Comparison of ENCODE assay signal across 8 cellular contexts in genomic region chr2:201116115-201116958, GRCh38. TPM values are rescaled to one million over a fixed set of nuclear protein-coding genes. Genes with fewer than 3 reads are reported as not detected.
DNase-seq lines count a peak whose midpoint lies in the region; ATAC-seq and TF ChIP-seq lines count a peak whose summit lies in the region.

TSS of gene CFLAR (plus strand) at chr2:201116164. CDS start at chr2:201129866, 13,702 bp downstream.

- no peaks in the 10 kb centered on the region for H3K27me3 Mint-ChIP-seq in CD8-positive, alpha-beta T cell (ENCODE audit: low read depth)
- no peaks in the 10 kb centered on the region for H3K27me3 Mint-ChIP-seq in activated T-cell treated with anti-CD3 and anti-CD28 coated beads, Interleukin-2, amount 50 U/mL, for 24 hours

- peaks cover 43% of the 10 kb centered on the region for H3K79me2 ChIP-seq in PC-9 (ENCODE audit: low read depth)

- intact Hi-C loops in CD8-positive, alpha-beta T cell (cut with DNase I, micrococcal nuclease) = loop anchor here (1.0 to 5.0 kb wide), 10 partner anchors 42 to 1151 kb away; partner anchors contain the start of genes HYCC2 (in 2 of the 2), BZW1 (in 1 of the 2), CLK1 (in 1 of the 2) and NIF3L1 (in 1 of the 2)
- intact Hi-C loops in PC-9 (cut with micrococcal nuclease; ENCODE audit: unreplicated experiment) = loop anchor here (5.0 kb wide), 2 partner anchors 44 to 154 kb away; partner anchors contain the start of genes HYCC2, NDUFB3 and ORC2

- peak within 1 kb of the TSS; percentile 89 for H3K4me2 ChIP-seq in PC-9

- H3K4me1 ChIP-seq in CD8-positive, alpha-beta T cell (ENCODE audit: insufficient read depth, low read length) = peaks cover 27% of the 10 kb centered on the region
- H3K4me1 ChIP-seq in PC-9 (replicated peaks; ENCODE audit: insufficient read depth) (peaks cover 41% of the 10 kb centered on the region), esophagus (ENCODE audit: control insufficient read depth in 2 of 2, insufficient read depth in 2 of 2, low read length in 1 of 2) (peaks cover 0 to 2% of the 10 kb centered on the region in 2 donors), muscle layer of duodenum (ENCODE audit: control insufficient read depth in 1 of 2, insufficient read depth in 2 of 2, low read length in 2 of 2) (peaks cover 3 to 10% of the 10 kb centered on the region in 2 donors)

- peak within 1 kb of the TSS; percentile 100 for H3K27ac Mint-ChIP-seq in CD8-positive, alpha-beta T cell
- peak within 1 kb of the TSS; percentile 99 for H3K27ac Mint-ChIP-seq in activated T-cell treated with anti-CD3 and anti-CD28 coated beads, Interleukin-2, amount 50 U/mL, for 24 hours

- H3K9me3 Mint-ChIP-seq in CD8-positive, alpha-beta T cell = no peaks in the 10 kb centered on the region
- H3K9me3 Mint-ChIP-seq in activated T-cell treated with anti-CD3 and anti-CD28 coated beads, Interleukin-2, amount 50 U/mL, for 24 hours = no peaks in the 10 kb centered on the region

- H2AFZ ChIP-seq in PC-9 = peak within 1 kb of the TSS; percentile 93

- H3K4me1 Mint-ChIP-seq in CD8-positive, alpha-beta T cell (ENCODE audit: low read depth) = peaks cover 50% of the 10 kb centered on the region
- peaks cover 47% of the 10 kb centered on the region for H3K4me1 Mint-ChIP-seq in activated T-cell treated with anti-CD3 and anti-CD28 coated beads, Interleukin-2, amount 50 U/mL, for 24 hours (ENCODE audit: low read depth)

- peak within 1 kb of the TSS; percentile 99 for H3K4me3 Mint-ChIP-seq in CD8-positive, alpha-beta T cell
- peak within 1 kb of the TSS; percentile 90 for H3K4me3 Mint-ChIP-seq in activated T-cell treated with anti-CD3 and anti-CD28 coated beads, Interleukin-2, amount 50 U/mL, for 24 hours

- ATAC-seq in CD8-positive, alpha-beta T cell = peak; percentile 50
- peak; percentile 33 for ATAC-seq in GM19463 (IDR thresholded peaks at IDR 0.05; ENCODE audit: unreplicated experiment)

- no peaks in the 10 kb centered on the region for H3K9me2 ChIP-seq in PC-9 (ENCODE audit: insufficient read depth)

- H3K4me3 ChIP-seq in CD8-positive, alpha-beta T cell (ENCODE audit: low read depth, low read length) = peak within 1 kb of the TSS; percentile 95
- H3K4me3 ChIP-seq in PC-9 (peak within 1 kb of the TSS; percentile 68), esophagus (ENCODE audit: low read depth in 1 of 2, low read length in 2 of 2) (peak within 1 kb of the TSS; percentile 90 to 93), muscle layer of duodenum (ENCODE audit: low read depth in 1 of 2, low read length in 2 of 2) (peak within 1 kb of the TSS; percentile 87 to 96)

- H3K9me3 ChIP-seq in CD8-positive, alpha-beta T cell (ENCODE audit: low read length) = no peaks in the 10 kb centered on the region
- H3K9me3 ChIP-seq in PC-9 (ENCODE audit: insufficient read depth, low read depth) (no peaks in the 10 kb centered on the region), esophagus (ENCODE audit: control insufficient read depth in 2 of 2, insufficient read depth in 1 of 2, low read depth in 1 of 2, low read length in 1 of 2) (no peaks in the 10 kb centered on the region), muscle layer of duodenum (ENCODE audit: control insufficient read depth in 1 of 2, low read length in 2 of 2) (no peaks in the 10 kb centered on the region)

- CTCF ChIA-PET in CD8-positive, alpha-beta T cell (lab: Charles Lee) = interaction anchor here (0.9 to 5.5 kb wide), 15 partner anchors 10 to 226 kb away, joined by 3 to 66 read pairs (median 4); partner anchors contain the start of genes CASP10, HYCC2 and NDUFB3
- CTCF ChIA-PET in PC-9 (lab: Charles Lee) = interaction anchor here (0.6 to 0.9 kb wide), 4 partner anchors 26 to 210 kb away, joined by 3 to 4 read pairs (median 3); no protein-coding TSS in a partner anchor

- H3F3A ChIP-seq in PC-9 (ENCODE audit: insufficient read depth, low read depth) = peaks cover 46% of the 10 kb centered on the region

- peak; percentile 46 to 89 (median 78) for DNase-seq in CD8-positive, alpha-beta T cell
- DNase-seq in HT-29 (ENCODE audit: low spot score) (peak; percentile 84), PC-9 (peak; percentile 56 to 57)
- peak; percentile 88 for DNase-seq in activated T-cell treated with anti-CD3 and anti-CD28 coated beads, Interleukin-2, amount 50 U/mL, for 24 hours
- peak; percentile 83 to 85 for DNase-seq in stimulated activated CD8-positive, alpha-beta memory T cell treated with anti-CD3 and anti-CD28 coated beads, Interleukin-7, amount 100 ng/mL, for 48 hours (ENCODE audit: extremely low read depth in 1 of 2, low read depth in 1 of 2)

- peak within 1 kb of the TSS; percentile 92 for H3K27ac ChIP-seq in CD8-positive, alpha-beta T cell (ENCODE audit: low read depth, low read length)
- peak within 1 kb of the TSS; percentile 100 for H3K27ac ChIP-seq in PC-9
- peak within 1 kb of the TSS; percentile 99 to 100 for H3K27ac ChIP-seq in esophagus (ENCODE audit: low read depth in 2 of 2, low read length in 1 of 2)
- peak within 1 kb of the TSS; percentile 98 for H3K27ac ChIP-seq in muscle layer of duodenum (ENCODE audit: low read length)

- no peaks in the 10 kb centered on the region for H3K27me3 ChIP-seq in CD8-positive, alpha-beta T cell (ENCODE audit: insufficient read depth, low read length)
- H3K27me3 ChIP-seq in PC-9 (ENCODE audit: insufficient read depth, low read depth) = no peaks in the 10 kb centered on the region
- H3K27me3 ChIP-seq in esophagus (ENCODE audit: control insufficient read depth in 1 of 2, insufficient read depth in 2 of 2, low read length in 2 of 2) = no peaks in the 10 kb centered on the region
- no peaks in the 10 kb centered on the region for H3K27me3 ChIP-seq in muscle layer of duodenum (ENCODE audit: low read depth, low read length)

- BruUV-seq in PC-9 (replicated peaks; lab: Mats Ljungman, UMichigan) = TSS peak; percentile 42

- peaks cover 31% of the 10 kb centered on the region for H3K36me3 Mint-ChIP-seq in CD8-positive, alpha-beta T cell
- H3K36me3 Mint-ChIP-seq in activated T-cell treated with anti-CD3 and anti-CD28 coated beads, Interleukin-2, amount 50 U/mL, for 24 hours (ENCODE audit: low read depth) = peaks cover 47% of the 10 kb centered on the region

- 1% methylated on average over 75 of the region's 75 CpGs for WGBS in esophagus, 2 donors

- no peaks in the 10 kb centered on the region for H3K36me3 ChIP-seq in CD8-positive, alpha-beta T cell (ENCODE audit: insufficient read depth, low read length)
- H3K36me3 ChIP-seq in PC-9 (ENCODE audit: low read depth) (0 out of 2 replicates have a peak, but pooled peaks cover 6% of the 10 kb centered on the region), esophagus (ENCODE audit: control insufficient read depth in 2 of 2, insufficient read depth in 2 of 2, low read length in 1 of 2) (no peaks in the 10 kb centered on the region), muscle layer of duodenum (ENCODE audit: control insufficient read depth in 1 of 2, insufficient read depth in 2 of 2, low read length in 2 of 2) (peaks cover 0 to 8% of the 10 kb centered on the region in 2 donors)

- no peak for TF ChIP-seq CTCF in CD8-positive, alpha-beta T cell (IDR thresholded peaks at IDR 0.05)
- TF ChIP-seq CTCF in PC-9 (conservative IDR thresholded peaks at IDR 0.05) = no peak

- H4K20me1 ChIP-seq in PC-9 (ENCODE audit: insufficient read depth) = no peaks in the 10 kb centered on the region

- POLR2A ChIA-PET in CD8-positive, alpha-beta T cell (lab: Charles Lee) = interaction anchor here (0.5 to 8.6 kb wide), 25 partner anchors 9 to 335 kb away, joined by 3 to 118 read pairs (median 6); partner anchors contain the start of genes BZW1, CASP10, CASP8 and CLK1
- POLR2A ChIA-PET in PC-9 (lab: Charles Lee; ENCODE audit: unreplicated experiment) = interaction anchor here (0.5 to 1.1 kb wide), 4 partner anchors 32 to 803 kb away, joined by 4 to 6 read pairs (median 5); no protein-coding TSS in a partner anchor

RNA-seq across cellular contexts. Expression of gene CFLAR, which starts in this region (rescaled TPM):
- 100 to 1,000 TPM; 153 to 156 TPM for total RNA-seq in CD8-positive, alpha-beta T cell
- total RNA-seq in HT-29 (2014; rRNA removed; shearing (Covaris generic)) = 30.6 and 41.2 TPM in 2 replicates
- 75.4 and 99.1 TPM in 2 replicates for total RNA-seq in PC-9 (2021)
- polyA plus RNA-seq in esophagus = 10 to 100 TPM; 39.6 to 58.5 TPM

Comparison
In these comparisons a context has a peak if more than half of its experiments do, and no peak if none do; other contexts are left out.
1. Peak in every context shown above with its lines: DNase-seq, ATAC-seq, H3K4me3 ChIP-seq and H3K27ac ChIP-seq.